8 cellular contexts compared by ENCODE assay signal in genomic region chr1:15949453-15950245, GRCh38. TPM values are rescaled to one million over a fixed set of nuclear protein-coding genes. Genes with fewer than 3 reads are reported as not detected.
DNase-seq lines count a peak whose midpoint lies in the region; ATAC-seq lines count a peak whose summit lies in the region.

No MANE protein-coding gene starts in this region.

- H3K36me3 Mint-ChIP-seq in activated CD8-positive, alpha-beta memory T cell treated with anti-CD3 and anti-CD28 coated beads, Interleukin-2, amount 10 ng/mL, durations not matched to agents 7 days and 5 days: peaks cover 26% of the 10 kb centered on the region

- peak overlapping the region; percentile 60 for H3K4me3 Mint-ChIP-seq in activated CD8-positive, alpha-beta memory T cell treated with anti-CD3 and anti-CD28 coated beads, Interleukin-2, amount 10 ng/mL, durations not matched to agents 7 days and 5 days

- CTCF ChIA-PET in activated CD8-positive, alpha-beta memory T cell treated with anti-CD3 and anti-CD28 coated beads, Interleukin-2, amount 10 ng/mL, durations not matched to agents 7 days and 5 days (lab: Charles Lee): interaction anchor here (0.5 to 2.1 kb wide), 9 partner anchors 10 to 755 kb away, joined by 3 to 13 read pairs (median 4); partner anchors contain the start of gene ZBTB17

- peaks cover 74% of the 10 kb centered on the region for H3K4me1 Mint-ChIP-seq in activated CD8-positive, alpha-beta memory T cell treated with anti-CD3 and anti-CD28 coated beads, Interleukin-2, amount 10 ng/mL, durations not matched to agents 7 days and 5 days

- peak; percentile 85 for ATAC-seq in GM19438 (IDR thresholded peaks at IDR 0.05; ENCODE audit: low read depth, unreplicated experiment)
- ATAC-seq in activated CD8-positive, alpha-beta memory T cell treated with anti-CD3 and anti-CD28 coated beads, Interleukin-2, amount 10 ng/mL, durations not matched to agents 7 days and 5 days: peak; percentile 93

- H3K9me3 Mint-ChIP-seq in activated CD8-positive, alpha-beta memory T cell treated with anti-CD3 and anti-CD28 coated beads, Interleukin-2, amount 10 ng/mL, durations not matched to agents 7 days and 5 days (ENCODE audit: low read depth): no peaks in the 10 kb centered on the region

- H3K27ac Mint-ChIP-seq in activated CD8-positive, alpha-beta memory T cell treated with anti-CD3 and anti-CD28 coated beads, Interleukin-2, amount 10 ng/mL, durations not matched to agents 7 days and 5 days: peak overlapping the region; percentile 92

- in situ Hi-C loops in ACHN (cut with HindIII; ENCODE audit: low pct_ligation_motif_present, low pct_unique_long_range_greater_than_20kb, low sequenced_read_pairs): loop anchor here (25.0 kb wide), 1 partner anchor 137 kb away; the partner anchor contains the start of gene UQCRHL

- DNase-seq in ACHN (peak; percentile 87), HUDEP-2 (lab: John Stamatoyannopoulos, UW; ENCODE audit: unreplicated experiment in 76 of 76) (peak in 52 of 76 experiments; percentile 6 to 72 (median 38)), midbrain (lab: John Stamatoyannopoulos, UW) (peak; percentile 54), GF-D8 (lab: John Stamatoyannopoulos, UW) (no peak)
- peak; percentile 97 for DNase-seq in activated CD8-positive, alpha-beta memory T cell treated with anti-CD3 and anti-CD28 coated beads, Interleukin-2, amount 10 ng/mL, durations not matched to agents 7 days and 5 days
- DNase-seq in effector CD8-positive, alpha-beta T cell (lab: John Stamatoyannopoulos, UW): peak; percentile 51
- peak; percentile 77 to 84 for DNase-seq in stimulated activated CD8-positive, alpha-beta memory T cell treated with anti-CD3 and anti-CD28 coated beads, Interleukin-2, amount 100 ng/mL, for 1 hour (ENCODE audit: low read depth in 2 of 2)

- H3K27me3 Mint-ChIP-seq in activated CD8-positive, alpha-beta memory T cell treated with anti-CD3 and anti-CD28 coated beads, Interleukin-2, amount 10 ng/mL, durations not matched to agents 7 days and 5 days: no peaks in the 10 kb centered on the region

RNA-seq across cellular contexts. Expression of gene ZBTB17, which starts 26.3 kb away (rescaled TPM):
- 10 to 100 TPM; 55.8 to 68.8 TPM for total RNA-seq in activated CD8-positive, alpha-beta memory T cell treated with anti-CD3 and anti-CD28 coated beads, Interleukin-2, amount 10 ng/mL, durations not matched to agents 7 days and 5 days

RNA-seq across cellular contexts. Expression of gene SRARP, which starts 54.4 kb away (rescaled TPM):
- not detected for total RNA-seq in activated CD8-positive, alpha-beta memory T cell treated with anti-CD3 and anti-CD28 coated beads, Interleukin-2, amount 10 ng/mL, durations not matched to agents 7 days and 5 days
